Comparison of ENCODE assay signal across 28 cellular contexts in genomic region chr10:31270954-31271353, GRCh38.
"Had no signal": no experiment of that assay in that cellular context is flagged by ENCODE, and none has a peak within 500 bp of the region (broad histone marks: within the 10 kb centered on the region; RNA-seq: fewer than 3 reads in every experiment).

No MANE protein-coding gene starts in this region.

- H3K4me1 ChIP-seq: neural progenitor cell, parathyroid adenoma, psoas muscle, right lobe of liver, stomach, testis, uterus had no signal

- H3K4me1 Mint-ChIP-seq: mesothelial cell of epicardium; naive B cell; natural killer cell; neural progenitor cell; stimulated activated memory B cell treated with anti-CD40 and anti-IgM and Interleukin-4, amounts not matched to agents 10 μg/mL and 1 μg/mL and 100 μg/mL, for 72 hours had no signal

- H3K27me3 ChIP-seq: neural progenitor cell, neutrophil, right lobe of liver, stomach, testis, tibial nerve, uterus had no signal

- H3K36me3 ChIP-seq: neural progenitor cell, neutrophil, right lobe of liver, stomach, tibial nerve, uterus had no signal

- H3K4me3 ChIP-seq: lung, neural progenitor cell, psoas muscle, right lobe of liver, smooth muscle cell, stomach, testis, tibial nerve, uterus had no signal

- H3K27ac ChIP-seq: neural progenitor cell, neutrophil, parathyroid adenoma, psoas muscle, right lobe of liver, stomach, testis, tibial nerve, uterus had no signal

- H3K27ac Mint-ChIP-seq: mesothelial cell of epicardium; naive B cell; natural killer cell; nephron progenitor cell; neural progenitor cell; stimulated activated memory B cell treated with anti-CD40 and anti-IgM and Interleukin-4, amounts not matched to agents 10 μg/mL and 1 μg/mL and 100 μg/mL, for 72 hours; type B pancreatic cell had no signal

- H3K27me3 Mint-ChIP-seq: naive B cell; stimulated activated memory B cell treated with anti-CD40 and anti-IgM and Interleukin-4, amounts not matched to agents 10 μg/mL and 1 μg/mL and 100 μg/mL, for 72 hours; type B pancreatic cell had no signal

- DNase-seq: hippocampal formation; kidney glomerular epithelial cell; left cardiac atrium; mesendoderm; naive B cell; natural killer cell; nephron progenitor cell; occipital lobe; psoas muscle; right lobe of liver; stimulated activated CD4-positive, alpha-beta T cell treated with anti-CD3 and anti-CD28 coated beads, Interleukin-1b, Interleukin-23, amount 100 ng/mL, for 48 hours; stimulated activated CD4-positive, alpha-beta T cell treated with anti-CD3 and anti-CD28 coated beads, Interleukin-2, amount 100 ng/mL, for 48 hours; stimulated activated CD4-positive, alpha-beta T cell treated with anti-CD3 and anti-CD28 coated beads, Interleukin-4, amount 100 ng/mL, for 4 hours; stimulated activated CD8-positive, alpha-beta memory T cell treated with anti-CD3 and anti-CD28 coated beads, Interleukin-4, amount 100 ng/mL, for 48 hours; stimulated activated naive CD8-positive, alpha-beta T cell treated with anti-CD3 and anti-CD28 coated beads, Interleukin-15, Interleukin-2, amounts not matched to agents 100 U/mL and 50 U/mL, for 24 hours; stomach; testis; uterus had no signal

- H3K9me3 Mint-ChIP-seq: natural killer cell; neural progenitor cell; stimulated activated memory B cell treated with anti-CD40 and anti-IgM and Interleukin-4, amounts not matched to agents 10 μg/mL and 1 μg/mL and 100 μg/mL, for 72 hours; type B pancreatic cell had no signal

- H3K4me3 Mint-ChIP-seq: mesothelial cell of epicardium; naive B cell; natural killer cell; nephron progenitor cell; neural progenitor cell; stimulated activated memory B cell treated with anti-CD40 and anti-IgM and Interleukin-4, amounts not matched to agents 10 μg/mL and 1 μg/mL and 100 μg/mL, for 72 hours; type B pancreatic cell had no signal

- H3K9me3 ChIP-seq: neutrophil, psoas muscle, right lobe of liver, testis, uterus had no signal

- ATAC-seq: left lobe of liver; natural killer cell; right lobe of liver; stimulated activated memory B cell treated with anti-CD40 and anti-IgM and Interleukin-4, amounts not matched to agents 10 μg/mL and 1 μg/mL and 100 μg/mL, for 72 hours; stimulated activated naive CD8-positive, alpha-beta T cell treated with anti-CD3 and anti-CD28 coated beads, Interleukin-15, Interleukin-2, amounts not matched to agents 100 U/mL and 50 U/mL, for 24 hours had no signal

- H3K36me3 Mint-ChIP-seq: mesothelial cell of epicardium; natural killer cell; neural progenitor cell; stimulated activated memory B cell treated with anti-CD40 and anti-IgM and Interleukin-4, amounts not matched to agents 10 μg/mL and 1 μg/mL and 100 μg/mL, for 72 hours; type B pancreatic cell had no signal
